In the genomic region with DNA sequence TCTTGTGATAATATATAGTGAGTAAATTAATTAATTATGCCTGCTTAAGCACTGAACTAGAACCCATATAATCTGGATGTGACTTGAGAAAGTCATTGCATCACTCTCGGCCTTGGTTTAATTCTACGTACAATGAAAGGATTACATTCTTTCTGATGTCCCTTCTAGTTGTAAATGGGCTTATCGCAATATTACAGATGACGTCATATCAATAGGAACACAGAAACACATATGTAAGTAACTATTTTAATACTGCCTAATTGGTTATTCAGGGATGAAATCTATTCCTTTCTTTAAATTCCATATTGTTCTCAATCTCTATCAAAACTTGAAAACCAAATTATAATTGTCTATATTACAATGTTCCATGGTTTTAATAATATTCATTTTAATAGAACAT, we compare ENCODE assay signal across 2 cellular contexts.
TF ChIP-seq lines count a peak whose summit lies in the region.

No MANE protein-coding gene starts in this region.

TF ChIP-seq in HEK293, 187 proteins besides CTCF, POLR2A, EP300 and RAD21 (continued from another document):
- TF ChIP-seq, protein P1, sequence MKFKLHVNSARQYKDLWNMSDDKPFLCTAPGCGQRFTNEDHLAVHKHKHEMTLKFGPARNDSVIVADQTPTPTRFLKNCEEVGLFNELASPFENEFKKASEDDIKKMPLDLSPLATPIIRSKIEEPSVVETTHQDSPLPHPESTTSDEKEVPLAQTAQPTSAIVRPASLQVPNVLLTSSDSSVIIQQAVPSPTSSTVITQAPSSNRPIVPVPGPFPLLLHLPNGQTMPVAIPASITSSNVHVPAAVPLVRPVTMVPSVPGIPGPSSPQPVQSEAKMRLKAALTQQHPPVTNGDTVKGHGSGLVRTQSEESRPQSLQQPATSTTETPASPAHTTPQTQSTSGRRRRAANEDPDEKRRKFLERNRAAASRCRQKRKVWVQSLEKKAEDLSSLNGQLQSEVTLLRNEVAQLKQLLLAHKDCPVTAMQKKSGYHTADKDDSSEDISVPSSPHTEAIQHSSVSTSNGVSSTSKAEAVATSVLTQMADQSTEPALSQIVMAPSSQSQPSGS (tag by site-specific recombination; IDR thresholded peaks at IDR 0.05; ENCODE audit: low read depth), result peak; percentile 79
- no peak for TF ChIP-seq ZNF664 (tag by site-specific recombination; IDR thresholded peaks at IDR 0.05)
- TF ChIP-seq, protein P2, sequence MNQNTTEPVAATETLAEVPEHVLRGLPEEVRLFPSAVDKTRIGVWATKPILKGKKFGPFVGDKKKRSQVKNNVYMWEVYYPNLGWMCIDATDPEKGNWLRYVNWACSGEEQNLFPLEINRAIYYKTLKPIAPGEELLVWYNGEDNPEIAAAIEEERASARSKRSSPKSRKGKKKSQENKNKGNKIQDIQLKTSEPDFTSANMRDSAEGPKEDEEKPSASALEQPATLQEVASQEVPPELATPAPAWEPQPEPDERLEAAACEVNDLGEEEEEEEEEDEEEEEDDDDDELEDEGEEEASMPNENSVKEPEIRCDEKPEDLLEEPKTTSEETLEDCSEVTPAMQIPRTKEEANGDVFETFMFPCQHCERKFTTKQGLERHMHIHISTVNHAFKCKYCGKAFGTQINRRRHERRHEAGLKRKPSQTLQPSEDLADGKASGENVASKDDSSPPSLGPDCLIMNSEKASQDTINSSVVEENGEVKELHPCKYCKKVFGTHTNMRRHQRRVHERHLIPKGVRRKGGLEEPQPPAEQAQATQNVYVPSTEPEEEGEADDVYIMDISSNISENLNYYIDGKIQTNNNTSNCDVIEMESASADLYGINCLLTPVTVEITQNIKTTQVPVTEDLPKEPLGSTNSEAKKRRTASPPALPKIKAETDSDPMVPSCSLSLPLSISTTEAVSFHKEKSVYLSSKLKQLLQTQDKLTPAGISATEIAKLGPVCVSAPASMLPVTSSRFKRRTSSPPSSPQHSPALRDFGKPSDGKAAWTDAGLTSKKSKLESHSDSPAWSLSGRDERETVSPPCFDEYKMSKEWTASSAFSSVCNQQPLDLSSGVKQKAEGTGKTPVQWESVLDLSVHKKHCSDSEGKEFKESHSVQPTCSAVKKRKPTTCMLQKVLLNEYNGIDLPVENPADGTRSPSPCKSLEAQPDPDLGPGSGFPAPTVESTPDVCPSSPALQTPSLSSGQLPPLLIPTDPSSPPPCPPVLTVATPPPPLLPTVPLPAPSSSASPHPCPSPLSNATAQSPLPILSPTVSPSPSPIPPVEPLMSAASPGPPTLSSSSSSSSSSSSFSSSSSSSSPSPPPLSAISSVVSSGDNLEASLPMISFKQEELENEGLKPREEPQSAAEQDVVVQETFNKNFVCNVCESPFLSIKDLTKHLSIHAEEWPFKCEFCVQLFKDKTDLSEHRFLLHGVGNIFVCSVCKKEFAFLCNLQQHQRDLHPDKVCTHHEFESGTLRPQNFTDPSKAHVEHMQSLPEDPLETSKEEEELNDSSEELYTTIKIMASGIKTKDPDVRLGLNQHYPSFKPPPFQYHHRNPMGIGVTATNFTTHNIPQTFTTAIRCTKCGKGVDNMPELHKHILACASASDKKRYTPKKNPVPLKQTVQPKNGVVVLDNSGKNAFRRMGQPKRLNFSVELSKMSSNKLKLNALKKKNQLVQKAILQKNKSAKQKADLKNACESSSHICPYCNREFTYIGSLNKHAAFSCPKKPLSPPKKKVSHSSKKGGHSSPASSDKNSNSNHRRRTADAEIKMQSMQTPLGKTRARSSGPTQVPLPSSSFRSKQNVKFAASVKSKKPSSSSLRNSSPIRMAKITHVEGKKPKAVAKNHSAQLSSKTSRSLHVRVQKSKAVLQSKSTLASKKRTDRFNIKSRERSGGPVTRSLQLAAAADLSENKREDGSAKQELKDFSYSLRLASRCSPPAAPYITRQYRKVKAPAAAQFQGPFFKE (tag by site-specific recombination; IDR thresholded peaks at IDR 0.05; ENCODE audit: borderline replicate concordance), result no peak
- TF ChIP-seq, protein P3, sequence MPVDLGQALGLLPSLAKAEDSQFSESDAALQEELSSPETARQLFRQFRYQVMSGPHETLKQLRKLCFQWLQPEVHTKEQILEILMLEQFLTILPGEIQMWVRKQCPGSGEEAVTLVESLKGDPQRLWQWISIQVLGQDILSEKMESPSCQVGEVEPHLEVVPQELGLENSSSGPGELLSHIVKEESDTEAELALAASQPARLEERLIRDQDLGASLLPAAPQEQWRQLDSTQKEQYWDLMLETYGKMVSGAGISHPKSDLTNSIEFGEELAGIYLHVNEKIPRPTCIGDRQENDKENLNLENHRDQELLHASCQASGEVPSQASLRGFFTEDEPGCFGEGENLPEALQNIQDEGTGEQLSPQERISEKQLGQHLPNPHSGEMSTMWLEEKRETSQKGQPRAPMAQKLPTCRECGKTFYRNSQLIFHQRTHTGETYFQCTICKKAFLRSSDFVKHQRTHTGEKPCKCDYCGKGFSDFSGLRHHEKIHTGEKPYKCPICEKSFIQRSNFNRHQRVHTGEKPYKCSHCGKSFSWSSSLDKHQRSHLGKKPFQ (tag by site-specific recombination; IDR thresholded peaks at IDR 0.05), result no peak

TF ChIP-seq in K562, 482 proteins besides CTCF, POLR2A, EP300 and RAD21 (continued from another document):
- TF ChIP-seq, protein P4, sequence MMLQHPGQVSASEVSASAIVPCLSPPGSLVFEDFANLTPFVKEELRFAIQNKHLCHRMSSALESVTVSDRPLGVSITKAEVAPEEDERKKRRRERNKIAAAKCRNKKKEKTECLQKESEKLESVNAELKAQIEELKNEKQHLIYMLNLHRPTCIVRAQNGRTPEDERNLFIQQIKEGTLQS (IDR thresholded peaks at IDR 0.05), result peak; percentile 32; the same call in 1 of the 2 replicates
- TF ChIP-seq, protein P4 (CRISPR knock-in tag; conservative IDR thresholded peaks at IDR 0.05), result no peak
- TF ChIP-seq, protein P5, sequence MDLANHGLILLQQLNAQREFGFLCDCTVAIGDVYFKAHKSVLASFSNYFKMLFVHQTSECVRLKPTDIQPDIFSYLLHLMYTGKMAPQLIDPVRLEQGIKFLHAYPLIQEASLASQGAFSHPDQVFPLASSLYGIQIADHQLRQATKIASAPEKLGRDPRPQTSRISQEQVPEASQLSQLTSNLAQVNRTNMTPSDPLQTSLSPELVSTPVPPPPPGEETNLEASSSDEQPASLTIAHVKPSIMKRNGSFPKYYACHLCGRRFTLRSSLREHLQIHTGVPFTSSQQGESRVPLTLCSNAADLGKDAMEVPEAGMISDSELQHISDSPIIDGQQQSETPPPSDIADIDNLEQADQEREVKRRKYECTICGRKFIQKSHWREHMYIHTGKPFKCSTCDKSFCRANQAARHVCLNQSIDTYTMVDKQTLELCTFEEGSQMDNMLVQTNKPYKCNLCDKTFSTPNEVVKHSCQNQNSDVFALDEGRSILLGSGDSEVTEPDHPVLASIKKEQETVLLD (IDR thresholded peaks at IDR 0.05), result no peak
- TF ChIP-seq ZNF165 (CRISPR knock-in tag; IDR thresholded peaks at IDR 0.05; ENCODE audit: borderline replicate concordance), result no peak
- TF ChIP-seq STAT5B (CRISPR knock-in tag; IDR thresholded peaks at IDR 0.05), result no peak
- peak; percentile 19; the same call in 1 of the 2 replicates for TF ChIP-seq ATF7 (IDR thresholded peaks at IDR 0.05)
